Comparison of ENCODE assay signal across 1 cellular context in the genomic region with DNA sequence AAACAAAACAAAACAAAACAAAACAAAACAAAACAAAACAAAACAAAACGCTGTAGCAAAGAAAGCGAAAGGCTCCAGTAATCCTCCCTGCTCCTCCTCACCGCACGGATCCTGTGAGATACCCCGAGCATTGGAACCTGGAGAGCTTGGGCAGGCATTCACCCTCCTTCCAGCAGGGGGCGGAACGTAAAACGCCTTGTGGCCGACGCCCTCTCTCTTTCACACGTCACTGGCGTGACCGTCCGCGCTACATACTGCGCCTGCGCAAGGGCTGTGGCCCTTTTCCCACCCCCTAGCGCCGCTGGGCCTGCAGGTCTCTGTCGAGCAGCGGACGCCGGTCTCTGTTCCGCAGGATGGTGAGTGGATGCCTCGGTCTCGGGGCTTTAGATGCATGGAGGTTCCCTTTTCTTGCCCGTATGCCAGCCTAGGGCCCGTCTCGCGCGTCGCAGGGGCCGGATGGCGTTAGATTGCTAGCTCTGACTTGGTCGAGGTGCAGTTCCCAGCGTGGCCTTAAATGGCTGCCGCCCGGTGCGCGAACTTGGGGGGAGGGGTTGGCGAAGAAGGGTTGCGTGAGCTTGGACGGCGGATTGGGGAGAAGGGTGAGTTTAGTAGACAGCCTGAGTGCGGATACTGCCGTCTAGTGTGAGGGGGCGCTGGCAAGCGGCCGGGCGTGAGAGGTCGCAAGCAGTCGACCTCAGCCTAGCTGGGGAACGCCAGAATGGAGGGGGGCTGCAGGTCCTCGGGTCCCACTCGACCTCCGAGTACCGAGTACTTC.
TF ChIP-seq lines count a peak whose summit lies in the region.

A gene (plus strand): TSS at position 279 of the 775 bp plus-strand sequence. CDS start 75 bp downstream, at position 354.

TF ChIP-seq in WTC11, 78 proteins besides CTCF, POLR2A, EP300 and RAD21 (continued from another document):
- TF ChIP-seq MXD4 (CRISPR knock-in tag; IDR thresholded peaks at IDR 0.05; ENCODE audit: borderline replicate concordance) (no peak), ZNF396 (CRISPR knock-in tag; IDR thresholded peaks at IDR 0.05; ENCODE audit: borderline replicate concordance) (no peak), SMAD4 (CRISPR knock-in tag; IDR thresholded peaks at IDR 0.05) (peak; percentile 86), FOXP1 (CRISPR knock-in tag; IDR thresholded peaks at IDR 0.05; ENCODE audit: borderline replicate concordance) (peak; percentile 95)
- TF ChIP-seq, protein P1, sequence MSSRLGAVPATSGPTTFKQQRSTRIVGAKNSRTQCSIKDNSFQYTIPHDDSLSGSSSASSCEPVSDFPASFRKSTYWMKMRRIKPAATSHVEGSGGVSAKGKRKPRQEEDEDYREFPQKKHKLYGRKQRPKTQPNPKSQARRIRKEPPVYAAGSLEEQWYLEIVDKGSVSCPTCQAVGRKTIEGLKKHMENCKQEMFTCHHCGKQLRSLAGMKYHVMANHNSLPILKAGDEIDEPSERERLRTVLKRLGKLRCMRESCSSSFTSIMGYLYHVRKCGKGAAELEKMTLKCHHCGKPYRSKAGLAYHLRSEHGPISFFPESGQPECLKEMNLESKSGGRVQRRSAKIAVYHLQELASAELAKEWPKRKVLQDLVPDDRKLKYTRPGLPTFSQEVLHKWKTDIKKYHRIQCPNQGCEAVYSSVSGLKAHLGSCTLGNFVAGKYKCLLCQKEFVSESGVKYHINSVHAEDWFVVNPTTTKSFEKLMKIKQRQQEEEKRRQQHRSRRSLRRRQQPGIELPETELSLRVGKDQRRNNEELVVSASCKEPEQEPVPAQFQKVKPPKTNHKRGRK (CRISPR knock-in tag; IDR thresholded peaks at IDR 0.05; ENCODE audit: borderline replicate concordance), result no peak
- TF ChIP-seq, protein P2, sequence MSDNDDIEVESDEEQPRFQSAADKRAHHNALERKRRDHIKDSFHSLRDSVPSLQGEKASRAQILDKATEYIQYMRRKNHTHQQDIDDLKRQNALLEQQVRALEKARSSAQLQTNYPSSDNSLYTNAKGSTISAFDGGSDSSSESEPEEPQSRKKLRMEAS (CRISPR knock-in tag; IDR thresholded peaks at IDR 0.05), result peak; percentile 98
- TF ChIP-seq, protein P3, sequence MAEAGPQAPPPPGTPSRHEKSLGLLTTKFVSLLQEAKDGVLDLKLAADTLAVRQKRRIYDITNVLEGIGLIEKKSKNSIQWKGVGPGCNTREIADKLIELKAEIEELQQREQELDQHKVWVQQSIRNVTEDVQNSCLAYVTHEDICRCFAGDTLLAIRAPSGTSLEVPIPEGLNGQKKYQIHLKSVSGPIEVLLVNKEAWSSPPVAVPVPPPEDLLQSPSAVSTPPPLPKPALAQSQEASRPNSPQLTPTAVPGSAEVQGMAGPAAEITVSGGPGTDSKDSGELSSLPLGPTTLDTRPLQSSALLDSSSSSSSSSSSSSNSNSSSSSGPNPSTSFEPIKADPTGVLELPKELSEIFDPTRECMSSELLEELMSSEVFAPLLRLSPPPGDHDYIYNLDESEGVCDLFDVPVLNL (CRISPR knock-in tag; IDR thresholded peaks at IDR 0.05; ENCODE audit: borderline replicate concordance, low read depth), result peak; percentile 72; the same call in 1 of the 2 replicates
